25 cellular contexts compared by ENCODE assay signal in genomic region chr2:109458512-109458911, GRCh38.
"Had no signal": no experiment of that assay in that cellular context is flagged by ENCODE, and none has a peak within 500 bp of the region (broad histone marks: within the 10 kb centered on the region; RNA-seq: fewer than 3 reads in every experiment).

No MANE protein-coding gene starts in this region.

- H3K4me3 ChIP-seq: dorsolateral prefrontal cortex, esophagus muscularis mucosa, gastrocnemius medialis, mucosa of descending colon, transverse colon, vagina had no signal

- H3K9me3 Mint-ChIP-seq: activated B cell treated with CpG ODN at 0.5 μM for 24 hours; activated CD4-positive, alpha-beta memory T cell treated with anti-CD3 and anti-CD28 coated beads for 36 hours; activated naive CD4-positive, alpha-beta T cell treated with anti-CD3 and anti-CD28 coated beads, Interleukin-2, amount 10 ng/mL, durations not matched to agents 7 days and 5 days; effector memory CD8-positive, alpha-beta T cell; memory B cell; naive B cell; neural crest cell; stimulated activated naive CD8-positive, alpha-beta T cell treated with anti-CD3 and anti-CD28 coated beads, Interleukin-15, Interleukin-2, amounts not matched to agents 100 ng/mL and 50 ng/mL, for 24 hours had no signal

- H3K27me3 Mint-ChIP-seq: activated B cell treated with CpG ODN at 0.5 μM for 24 hours; activated CD4-positive, alpha-beta memory T cell treated with anti-CD3 and anti-CD28 coated beads for 36 hours; activated CD4-positive, alpha-beta T cell treated with anti-CD3 and anti-CD28 coated beads for 36 hours; brain; naive B cell; stimulated activated naive CD8-positive, alpha-beta T cell treated with anti-CD3 and anti-CD28 coated beads, Interleukin-15, Interleukin-2, amounts not matched to agents 100 ng/mL and 50 ng/mL, for 24 hours had no signal

- DNase-seq: activated B cell treated with CpG ODN at 0.5 μM for 24 hours; activated CD4-positive, alpha-beta memory T cell treated with anti-CD3 and anti-CD28 coated beads for 36 hours; activated CD4-positive, alpha-beta T cell treated with anti-CD3 and anti-CD28 coated beads for 36 hours; activated naive CD4-positive, alpha-beta T cell treated with anti-CD3 and anti-CD28 coated beads, Interleukin-2, amount 10 ng/mL, durations not matched to agents 7 days and 5 days; activated T-cell treated with anti-CD3 and anti-CD28 coated beads, Interleukin-2, amount 50 U/mL, for 48 hours; amygdala; caudate nucleus; effector memory CD8-positive, alpha-beta T cell; gastrocnemius medialis; hypothalamus; left colon; mucosa of descending colon; naive B cell; occipital lobe; stimulated activated CD4-positive, alpha-beta T cell treated with anti-CD3 and anti-CD28 coated beads, Interleukin-1b, Interleukin-23, amount 100 ng/mL, for 48 hours; substantia nigra; T-helper 17 cell; transverse colon had no signal

- H3K36me3 ChIP-seq: gastrocnemius medialis, transverse colon had no signal

- H3K9me3 ChIP-seq: esophagus muscularis mucosa, gastrocnemius medialis, mucosa of descending colon, transverse colon, vagina had no signal

- H3K27me3 ChIP-seq: dorsolateral prefrontal cortex, esophagus muscularis mucosa, gastrocnemius medialis, transverse colon, vagina had no signal

- H3K4me3 Mint-ChIP-seq: activated B cell treated with CpG ODN at 0.5 μM for 24 hours; activated CD4-positive, alpha-beta memory T cell treated with anti-CD3 and anti-CD28 coated beads for 36 hours; activated CD4-positive, alpha-beta T cell treated with anti-CD3 and anti-CD28 coated beads for 36 hours; activated naive CD4-positive, alpha-beta T cell treated with anti-CD3 and anti-CD28 coated beads, Interleukin-2, amount 10 ng/mL, durations not matched to agents 7 days and 5 days; brain; effector memory CD8-positive, alpha-beta T cell; memory B cell; neural crest cell; stimulated activated naive CD8-positive, alpha-beta T cell treated with anti-CD3 and anti-CD28 coated beads, Interleukin-15, Interleukin-2, amounts not matched to agents 100 ng/mL and 50 ng/mL, for 24 hours; T-helper 17 cell had no signal

- H3K27ac Mint-ChIP-seq: activated B cell treated with CpG ODN at 0.5 μM for 24 hours; activated CD4-positive, alpha-beta memory T cell treated with anti-CD3 and anti-CD28 coated beads for 36 hours; activated CD4-positive, alpha-beta T cell treated with anti-CD3 and anti-CD28 coated beads for 36 hours; activated naive CD4-positive, alpha-beta T cell treated with anti-CD3 and anti-CD28 coated beads, Interleukin-2, amount 10 ng/mL, durations not matched to agents 7 days and 5 days; effector memory CD8-positive, alpha-beta T cell; memory B cell; stimulated activated naive CD8-positive, alpha-beta T cell treated with anti-CD3 and anti-CD28 coated beads, Interleukin-15, Interleukin-2, amounts not matched to agents 100 ng/mL and 50 ng/mL, for 24 hours; T-helper 17 cell had no signal

- H3K36me3 Mint-ChIP-seq: activated CD4-positive, alpha-beta memory T cell treated with anti-CD3 and anti-CD28 coated beads for 36 hours; activated naive CD4-positive, alpha-beta T cell treated with anti-CD3 and anti-CD28 coated beads, Interleukin-2, amount 10 ng/mL, durations not matched to agents 7 days and 5 days; memory B cell; naive B cell had no signal

- H3K4me1 Mint-ChIP-seq: memory B cell, neural crest cell, T-helper 17 cell had no signal

- H3K4me1 ChIP-seq: transverse colon, vagina had no signal

- ATAC-seq: activated CD4-positive, alpha-beta T cell treated with anti-CD3 and anti-CD28 coated beads for 36 hours; effector memory CD8-positive, alpha-beta T cell; gastrocnemius medialis; left colon; mucosa of descending colon; T-helper 17 cell had no signal

- H3K27ac ChIP-seq: dorsolateral prefrontal cortex, gastrocnemius medialis, transverse colon, vagina had no signal
